ENCODE assay signal across 1 cellular context in genomic region chr2:130390460-130391057, GRCh38.
TF ChIP-seq lines count a peak whose summit lies in the region.

No MANE protein-coding gene starts in this region.

TF ChIP-seq in H1, 55 proteins besides CTCF, POLR2A, EP300 and RAD21 (continued from another document):
- no peak for TF ChIP-seq PHF8 (conservative IDR thresholded peaks at IDR 0.05; ENCODE audit: low read depth, low read length)
- no peak for TF ChIP-seq FOSL1 (IDR thresholded peaks at IDR 0.05; ENCODE audit: insufficient read depth, low read depth, low read length)
- no peak for TF ChIP-seq CHD1 (IDR thresholded peaks at IDR 0.05; ENCODE audit: low read depth, low read length)
- TF ChIP-seq KDM5A (IDR thresholded peaks at IDR 0.05; ENCODE audit: low read length): no peak
- TF ChIP-seq TAF1 (IDR thresholded peaks at IDR 0.05; ENCODE audit: low read depth, low read length): no peak
- no peak for TF ChIP-seq BACH1 (IDR thresholded peaks at IDR 0.05; ENCODE audit: low read length)
